ENCODE assay signal across 9 cellular contexts in genomic region chr11:5596611-5597201, GRCh38. TPM values are rescaled to one million over a fixed set of nuclear protein-coding genes. Genes with fewer than 3 reads are reported as not detected.
A peak's percentile ranks its signal among the peaks of the same experiment; 100 is the strongest.
DNase-seq lines count a peak whose midpoint lies in the region; ATAC-seq, FAIRE-seq and TF ChIP-seq lines count a peak whose summit lies in the region.
"Had no signal": no experiment of that assay in that cellular context is flagged by ENCODE, and none has a peak within 500 bp of the region (broad histone marks: within the 10 kb centered on the region; RNA-seq: fewer than 3 reads in every experiment).

Gene TRIM6 (plus strand): TSS chr11:5596637. CDS start chr11:5596898, 261 bp downstream.

- peaks cover 11% of the 10 kb centered on the region; the same call in 1 of the 2 replicates for H3F3A ChIP-seq in GM23248 (ENCODE audit: insufficient read depth)

- no peak within 1 kb of the TSS for H3K23ac ChIP-seq in H1 (ENCODE audit: insufficient read length)

- TF ChIP-seq CTCF in H1 (IDR thresholded peaks at IDR 0.05; ENCODE audit: control extremely low read depth in 1 of 3, insufficient read depth in 1 of 3, low read depth in 1 of 3, low read length in 3 of 3) = no peak
- no peak for TF ChIP-seq CTCF in transverse colon (IDR thresholded peaks at IDR 0.05)

- H3K23me2 ChIP-seq in H1 (ENCODE audit: low read depth, low read length) = peaks cover 8% of the 10 kb centered on the region; the same call in 1 of the 2 replicates

- H3K27me3 Mint-ChIP-seq in memory B cell = no peaks in the 10 kb centered on the region

- FAIRE-seq in H1 (lab: Jason Lieb, UNC) = no peak
- FAIRE-seq: TTC549 had no signal

- POLR2A ChIA-PET in H1 (lab: Charles Lee; ENCODE audit: partially characterized antibody) = interaction anchor here (1.2 to 1.7 kb wide), 3 partner anchors 16 to 24 kb away, joined by 3 to 4 read pairs (median 3); no protein-coding TSS in a partner anchor

- H2BK5ac ChIP-seq in H1 (ENCODE audit: low read depth, low read length) = peak within 1 kb of the TSS; percentile 69; the same call in 1 of the 2 replicates

- H3K18ac ChIP-seq in H1 (ENCODE audit: extremely low read depth, low read length) = peak within 1 kb of the TSS; percentile 85

- H3K79me1 ChIP-seq in H1 (ENCODE audit: low read depth, low read length) = no peaks in the 10 kb centered on the region

- intact Hi-C loops in transverse colon (cut with DNase I; ENCODE audit: low total_unique reads) = loop anchor here (10.0 kb wide), 1 partner anchor 88 kb away; the partner anchor contains the start of genes TRIM22 and TRIM5

- peak within 1 kb of the TSS; percentile 22 for H3K27ac Mint-ChIP-seq in memory B cell

- H3K9me3 ChIP-seq in GM23248 (ENCODE audit: low read depth) (no peaks in the 10 kb centered on the region), H1 (ENCODE audit: insufficient read depth in 2 of 2, low read depth in 1 of 2, low read length in 1 of 2) (no peaks in the 10 kb centered on the region), transverse colon (no peaks in the 10 kb centered on the region)

- peak within 1 kb of the TSS; percentile 76; the same call in 1 of the 2 replicates for H2BK15ac ChIP-seq in H1 (ENCODE audit: low read length)

- CTCF ChIA-PET in H1 (lab: Charles Lee; ENCODE audit: partially characterized antibody) = interaction anchor here (0.8 to 2.2 kb wide), 4 partner anchors 9 to 212 kb away, joined by 3 to 7 read pairs (median 4); partner anchors contain the start of genes OR52N2 and TRIM5

- H2AFZ ChIP-seq in GM23248 = peak within 1 kb of the TSS; percentile 90
- H2AFZ ChIP-seq in H1 (ENCODE audit: low read length) = peak within 1 kb of the TSS; percentile 63; the same call in 1 of the 2 replicates

- H3K27ac ChIP-seq in GM23248 = no peak within 1 kb of the TSS
- no peak within 1 kb of the TSS for H3K27ac ChIP-seq in H1 (ENCODE audit: low read depth, low read length)
- H3K27ac ChIP-seq in transverse colon = peak within 1 kb of the TSS; percentile 45 to 71 (median 62)

- peak within 1 kb of the TSS; percentile 86 for H3K4me3 ChIP-seq in GM23248
- H3K4me3 ChIP-seq in H1 (ENCODE audit: extremely low read depth in 1 of 4, insufficient read depth in 2 of 4, low read depth in 3 of 4, low read length in 4 of 4) = peak within 1 kb of the TSS; percentile 77 to 97 (median 84)
- peak within 1 kb of the TSS; percentile 21 to 50 (median 34) for H3K4me3 ChIP-seq in transverse colon

- H3K27me3 ChIP-seq in GM23248 (replicated peaks; ENCODE audit: insufficient read depth) (no peaks in the 10 kb centered on the region), H1 (replicated peaks in 1 of 4; ENCODE audit: control insufficient read depth in 3 of 4, extremely low read depth in 1 of 4, insufficient read depth in 3 of 4, low read length in 3 of 4) (no peaks in the 10 kb centered on the region; a peak in 1 of 7 replicates), transverse colon (no peaks in the 10 kb centered on the region)

- H4K5ac ChIP-seq in H1 (ENCODE audit: insufficient read length, low read depth, low read length) = peak within 1 kb of the TSS; percentile 67

- H3K4me1 Mint-ChIP-seq in memory B cell = no peaks in the 10 kb centered on the region

- H3K79me2 ChIP-seq in GM23248 (ENCODE audit: insufficient read depth) (no peaks in the 10 kb centered on the region), H1 (ENCODE audit: control insufficient read depth in 1 of 2, insufficient read depth in 2 of 2, low read length in 2 of 2) (peaks cover 1 to 24% of the 10 kb centered on the region in 2 experiments; a peak in 3 of 4 replicates)

- H2BK12ac ChIP-seq in H1 (ENCODE audit: low read depth, low read length) = peak within 1 kb of the TSS; percentile 62; the same call in 1 of the 2 replicates

- no peaks in the 10 kb centered on the region for H3K9me2 ChIP-seq in GM23248 (ENCODE audit: insufficient read depth)

- H2AK5ac ChIP-seq in H1 (ENCODE audit: low read depth, low read length) = no peak within 1 kb of the TSS

- 7 to 9% methylated on average over 20 of the region's 20 CpGs for WGBS in GM23248 (ENCODE audit: low coverage in 1 of 2, low lambda C conversion rate in 2 of 2, missing lambda C conversion rate in 2 of 2), 2 experiments
- WGBS in H1 (ENCODE audit: extremely low coverage in 1 of 2, insufficient coverage in 1 of 2, insufficient read length in 1 of 2, insufficient replicate concordance in 2 of 2, low coverage in 1 of 2, low lambda C conversion rate in 2 of 2, missing lambda C conversion rate in 1 of 2), 2 experiments = 7% methylated on average over 20 of the region's 20 CpGs; no CpG with 5 or more reads in 1 of the 2 experiments
- 9 to 34% methylated on average over 5 to 20 of the region's 20 CpGs for WGBS in transverse colon (ENCODE audit: low coverage in 1 of 2), 2 donors

- H3K14ac ChIP-seq in H1 (ENCODE audit: insufficient read length) = no peak within 1 kb of the TSS

- H4K91ac ChIP-seq in H1 (replicated peaks; ENCODE audit: insufficient read length, low read length) = peak within 1 kb of the TSS; percentile 40

- no peak for TF ChIP-seq RAD21 in H1 (IDR thresholded peaks at IDR 0.05 in 1 of 2, conservative IDR thresholded peaks at IDR 0.05 in 1 of 2; ENCODE audit: low read depth in 2 of 2, low read length in 2 of 2)

- peak within 1 kb of the TSS; percentile 78 for H3K9ac ChIP-seq in GM23248
- peak within 1 kb of the TSS in 2 of 4 experiments; percentile 50 to 62; a peak in 4 of 7 replicates for H3K9ac ChIP-seq in H1 (replicated peaks in 1 of 4; ENCODE audit: extremely low read depth in 1 of 4, low read depth in 3 of 4, low read length in 3 of 4)

- H3K4me2 ChIP-seq in GM23248 (ENCODE audit: unreplicated experiment) = peak within 1 kb of the TSS; percentile 95
- peak within 1 kb of the TSS; percentile 97 for H3K4me2 ChIP-seq in H1 (ENCODE audit: insufficient read depth in 1 of 2, low read depth in 2 of 2, low read length in 2 of 2)

- 0 out of 2 replicates have a peak within 1 kb of the TSS, but pooled peaks have one; percentile 37 for H2BK20ac ChIP-seq in H1 (ENCODE audit: low read length)

- no peak within 1 kb of the TSS; the same call in 1 of the 2 replicates for H4K8ac ChIP-seq in H1 (ENCODE audit: extremely low read depth, insufficient read depth, low read length)

- no peak for TF ChIP-seq EP300 in H1 (IDR thresholded peaks at IDR 0.05; ENCODE audit: borderline replicate concordance in 1 of 2, low read depth in 2 of 2, low read length in 2 of 2)
- no peak for TF ChIP-seq EP300 in transverse colon (IDR thresholded peaks at IDR 0.05; ENCODE audit: low read depth)

- H4K20me1 ChIP-seq in GM23248 (ENCODE audit: insufficient read depth) (no peaks in the 10 kb centered on the region), H1 (replicated peaks in 1 of 2; ENCODE audit: control insufficient read depth in 1 of 2, insufficient read depth in 2 of 2, low read length in 2 of 2) (peaks cover 1 to 2% of the 10 kb centered on the region in 2 experiments)

- DNase-seq in DMS53 treated with DMSO at 0.1 percent for 48 hours (lab: John Stamatoyannopoulos, UW; ENCODE audit: unreplicated experiment) (peak; percentile 7), GM23248 (peak; percentile 66), OCI-M1 (lab: John Stamatoyannopoulos, UW) (peak; percentile 94), H1 (ENCODE audit: low read depth in 1 of 2, low spot score in 2 of 2) (peak in 1 of 2 experiments; percentile 65), memory B cell (ENCODE audit: low spot score in 2 of 2) (no peak), transverse colon (peak; percentile 52), midbrain (lab: John Stamatoyannopoulos, UW) (no peak), DMS79 (lab: John Stamatoyannopoulos, UW) (no peak)

- H3K4ac ChIP-seq in H1 (replicated peaks; ENCODE audit: insufficient read length, low read depth, low read length) = no peak within 1 kb of the TSS

- H3K36me3 Mint-ChIP-seq in memory B cell = no peaks in the 10 kb centered on the region

- H3K4me3 Mint-ChIP-seq in memory B cell = peak within 1 kb of the TSS; percentile 83

- no peak within 1 kb of the TSS for H3K56ac ChIP-seq in H1 (replicated peaks; ENCODE audit: insufficient read length, low read depth, low read length)

- H2BK120ac ChIP-seq in H1 (replicated peaks; ENCODE audit: low read depth, low read length) = peak within 1 kb of the TSS; percentile 61

- ATAC-seq in memory B cell (ENCODE audit: low read depth) = no peak

- H3K4me1 ChIP-seq in GM23248 (ENCODE audit: insufficient read depth) = peaks cover 9% of the 10 kb centered on the region
- H3K4me1 ChIP-seq in H1 (replicated peaks in 1 of 4; ENCODE audit: control insufficient read depth in 3 of 4, insufficient read depth in 4 of 4, low read length in 3 of 4) = peaks cover 0 to 15% (median 7%) of the 10 kb centered on the region in 4 experiments
- peaks cover 0 to 18% (median 6%) of the 10 kb centered on the region in 4 donors for H3K4me1 ChIP-seq in transverse colon

- H3K36me3 ChIP-seq in GM23248 (ENCODE audit: low read depth) (no peaks in the 10 kb centered on the region), H1 (ENCODE audit: control insufficient read depth in 2 of 4, insufficient read depth in 4 of 4, low read length in 3 of 4) (no peaks in the 10 kb centered on the region), transverse colon (no peaks in the 10 kb centered on the region)

- H3K9me3 Mint-ChIP-seq in memory B cell = no peaks in the 10 kb centered on the region

- TF ChIP-seq POLR2A in H1 (IDR thresholded peaks at IDR 0.05; ENCODE audit: control extremely low read depth in 1 of 2, low read depth in 2 of 2, low read length in 2 of 2) (no peak), transverse colon (IDR thresholded peaks at IDR 0.05) (no peak)

- in situ Hi-C loops in GM23248 (cut with MboI) (no loop called here), transverse colon (cut with MboI; ENCODE audit: low pct_ligation_motif_present in 1 of 4, low pct_unique_long_range_greater_than_20kb in 1 of 4, low sequenced_read_pairs in 3 of 4) (no loop called here)

TF ChIP-seq in H1, 55 proteins besides CTCF, POLR2A, EP300 and RAD21 (continues in another document):
- TF ChIP-seq BACH1 (IDR thresholded peaks at IDR 0.05; ENCODE audit: low read length) = no peak
- TF ChIP-seq RFX5 (IDR thresholded peaks at IDR 0.05; ENCODE audit: borderline replicate concordance, low read depth, low read length) = no peak
- peak; percentile 40 for TF ChIP-seq KDM4A (IDR thresholded peaks at IDR 0.05; ENCODE audit: low read depth, low read length, severe bottlenecking)

RNA-seq across cellular contexts. Expression of gene TRIM6, which starts in this region (rescaled TPM):
- total RNA-seq in GM23248 (2014; rRNA removed; shearing (Covaris generic)) = 2.3 and 3.6 TPM in 2 replicates
- polyA plus RNA-seq in GM23248 (2016; fragmentation: Nextera tagmentation; extraction: Ambion mirVana) = 1.9 and 2.2 TPM in 2 replicates
- total RNA-seq in H1 (2021; fragmentation: NEBNext Ultra II Directional; extraction: Animal tissue kit (Norgen Biotek cat#: 25700)) = 20.6 and 21.6 TPM in 2 replicates
- 21.8 and 23.3 TPM in 2 replicates for polyA plus RNA-seq in H1 (2011; rRNA removed)
- polyA plus RNA-seq in H1 (2011; cell fraction: cytosol; rRNA removed) = 25.1 TPM
- 14.6 TPM for polyA plus RNA-seq in H1 (2011; cell fraction: nucleus; rRNA removed)
- polyA plus RNA-seq in H1 (2012, experiment 1 of 2) = 13.2 to 21.0 TPM (median 15.0 TPM) in 4 replicates
- 3.9 TPM for polyA plus RNA-seq in H1 (2012, experiment 2 of 2)
- polyA plus RNA-seq in H1 (2013, experiment 1 of 2) = 17.8 TPM
- polyA plus RNA-seq in H1 (2013, experiment 2 of 2) = 20.2 TPM
- polyA minus RNA-seq in H1 (2011; rRNA and poly(A)+ RNA removed) = 15.7 and 16.6 TPM in 2 replicates
- polyA minus RNA-seq in H1 (2011; cell fraction: cytosol; rRNA and poly(A)+ RNA removed) = 10.1 TPM
- polyA minus RNA-seq in H1 (2011; cell fraction: nucleus; rRNA and poly(A)+ RNA removed) = 11.9 TPM
- total RNA-seq in transverse colon = 1 to 10 TPM in 1 of 4 donors, under 1 TPM in 1, not detected in 2; 0.79 to 1.4 TPM

Comparison
In these comparisons a context has a peak if more than half of its experiments do, and no peak if none do; other contexts are left out.
1. DNase-seq: peak in DMS53 treated with DMSO at 0.1 percent for 48 hours (single experiment), GM23248 (single experiment), OCI-M1 (single experiment) and transverse colon (single experiment); none in memory B cell (0 of 2), midbrain (single experiment) and DMS79 (single experiment).
2. H3K27ac ChIP-seq: peak in transverse colon (4 of 4); none in GM23248 (single experiment) and H1 (single experiment).
3. H3K4me3 ChIP-seq: peak in every context shown above with its lines; median percentile 86 in GM23248; 84 in H1; 34 in transverse colon.